Comparison of ENCODE assay signal across 12 cellular contexts in the genomic region with DNA sequence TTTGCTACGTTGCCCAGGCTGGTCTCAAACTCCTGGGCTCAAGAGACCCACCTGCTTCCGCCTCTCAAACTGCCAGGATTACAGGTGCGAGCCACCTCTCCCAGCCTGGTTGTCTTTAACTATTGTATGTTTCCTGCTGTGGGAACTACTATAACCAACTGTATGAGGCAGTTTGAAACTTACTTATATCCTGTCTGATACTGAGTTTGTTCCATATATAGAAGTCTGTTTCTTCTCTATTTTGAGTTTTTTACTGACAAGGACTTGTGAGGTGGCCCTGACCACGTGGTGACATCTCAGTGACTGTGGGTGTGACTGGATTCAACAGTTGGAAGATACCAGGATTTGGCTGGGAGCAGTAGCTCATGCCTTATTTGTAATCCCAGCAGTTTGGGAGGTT. TPM values are rescaled to one million over a fixed set of nuclear protein-coding genes. Genes with fewer than 3 reads are reported as not detected.
DNase-seq lines count a peak whose midpoint lies in the region; ATAC-seq and TF ChIP-seq lines count a peak whose summit lies in the region.
"Had no signal": no experiment of that assay in that cellular context is flagged by ENCODE, and none has a peak within 500 bp of the region (broad histone marks: within the 10 kb centered on the region; RNA-seq: fewer than 3 reads in every experiment).

No MANE protein-coding gene starts in this region.

- H2BK5ac ChIP-seq in H9 (ENCODE audit: insufficient read length, low read length) = no peak overlapping the region

- H4K8ac ChIP-seq in H9 (replicated peaks; ENCODE audit: insufficient read length, low read depth, low read length) = no peak overlapping the region

- H3K9ac ChIP-seq in BLaER1 (no peak overlapping the region), MM.1S (ENCODE audit: low read length) (peak overlapping the region; percentile 39; the same call in 1 of the 2 replicates), H9 (ENCODE audit: extremely low read depth, insufficient read length, low read length) (no peak overlapping the region)

- H3K23ac ChIP-seq in H9 (ENCODE audit: insufficient read length, low read depth, low read length) = no peak overlapping the region

- DNase-seq in MM.1S (peak; percentile 96), NCI-H1436 treated with DMSO at 0.1 percent for 48 hours (lab: John Stamatoyannopoulos, UW) (no peak), inferior parietal cortex (ENCODE audit: extremely low spot score) (no peak), ACHN (no peak), H9 (no peak)
- DNase-seq: GOT3, NCI-H1694 treated with DMSO at 0.1 percent for 48 hours, T-helper 17 cell had no signal

- H3K9me3 ChIP-seq in BLaER1 (no peaks in the 10 kb centered on the region), MM.1S (replicated peaks; ENCODE audit: insufficient read depth, low read length) (no peaks in the 10 kb centered on the region), H9 (ENCODE audit: control insufficient read depth, low read depth, low read length) (no peaks in the 10 kb centered on the region)

- no peak overlapping the region for H3T11ph ChIP-seq in H9 (ENCODE audit: low read length)

- H3K56ac ChIP-seq in H9 (ENCODE audit: insufficient read length, low read depth, low read length) = no peak overlapping the region

- no peaks in the 10 kb centered on the region for H3K27me3 ChIP-seq in BLaER1
- no peaks in the 10 kb centered on the region for H3K27me3 ChIP-seq in MM.1S (replicated peaks; ENCODE audit: insufficient read depth, low read length)
- H3K27me3 ChIP-seq in H9 (ENCODE audit: insufficient read depth, low read length) = no peaks in the 10 kb centered on the region

- H4K20me1 ChIP-seq in BLaER1 = peaks cover 26% of the 10 kb centered on the region
- H4K20me1 ChIP-seq in MM.1S (ENCODE audit: insufficient read depth, low read length) = no peaks in the 10 kb centered on the region
- no peaks in the 10 kb centered on the region for H4K20me1 ChIP-seq in H9 (ENCODE audit: control insufficient read depth, insufficient read depth, insufficient read length)

- no peaks in the 10 kb centered on the region for H3K9me3 Mint-ChIP-seq in H9

- no peak overlapping the region for H2AK5ac ChIP-seq in H9 (ENCODE audit: insufficient read length, low read length)

- H3K36me3 Mint-ChIP-seq in H9 (ENCODE audit: insufficient read depth in 1 of 3, low read depth in 3 of 3) = peaks cover 17 to 46% (median 38%) of the 10 kb centered on the region in 3 experiments; a peak in 6 of 7 replicates

- TF ChIP-seq CTCF in MM.1S (IDR thresholded peaks at IDR 0.05; ENCODE audit: low read length) = no peak
- no peak for TF ChIP-seq CTCF in H9 (conservative IDR thresholded peaks at IDR 0.05)

- no peak overlapping the region for H4K91ac ChIP-seq in H9 (ENCODE audit: insufficient read length, low read depth, low read length)

- H3K4ac ChIP-seq in H9 (ENCODE audit: low read depth, low read length) = no peak overlapping the region

- H3K27ac ChIP-seq in BLaER1 (peak overlapping the region; percentile 73), MM.1S (ENCODE audit: low read length) (peak overlapping the region; percentile 100), H9 (ENCODE audit: insufficient read length, low read depth, low read length) (no peak overlapping the region)

- 0 out of 2 replicates have a peak overlapping the region, but pooled peaks have one; percentile 14 for H3K4me3 ChIP-seq in BLaER1
- no peak overlapping the region for H3K4me3 ChIP-seq in MM.1S (ENCODE audit: low read length)

- H3K4me2 ChIP-seq in BLaER1 = peak overlapping the region; percentile 66
- H3K4me2 ChIP-seq in MM.1S (ENCODE audit: low read depth, low read length) = peak overlapping the region; percentile 44; the same call in 1 of the 2 replicates
- H3K4me2 ChIP-seq in H9 (ENCODE audit: insufficient read depth, insufficient read length, low read length) = no peak overlapping the region

- no peaks in the 10 kb centered on the region for H3K79me1 ChIP-seq in H9 (ENCODE audit: insufficient read depth, low read depth, low read length, poor library complexity, severe bottlenecking)

- no peak overlapping the region for H3K14ac ChIP-seq in H9 (ENCODE audit: insufficient read depth, low read length)

- no peaks in the 10 kb centered on the region for H3K23me2 ChIP-seq in H9 (ENCODE audit: insufficient read length, low read depth, low read length, poor library complexity, severe bottlenecking)

- no peak overlapping the region for H2BK15ac ChIP-seq in H9 (ENCODE audit: low read depth, low read length)

- H2BK12ac ChIP-seq in H9 (ENCODE audit: insufficient read length, low read depth, low read length) = no peak overlapping the region

- H3F3A ChIP-seq in MM.1S (ENCODE audit: insufficient read depth, low read length) = peaks cover 36% of the 10 kb centered on the region

- peak; percentile 95 for ATAC-seq in GM18909 (IDR thresholded peaks at IDR 0.05; ENCODE audit: poor library complexity, unreplicated experiment)
- peak; percentile 94 for ATAC-seq in HG02759 (IDR thresholded peaks at IDR 0.05; ENCODE audit: unreplicated experiment)
- ATAC-seq: T-helper 17 cell had no signal

- no peaks in the 10 kb centered on the region for H3K27me3 Mint-ChIP-seq in H9 (ENCODE audit: low read depth)
- H3K27me3 Mint-ChIP-seq: B cell, T-helper 17 cell had no signal

- no peak overlapping the region for H3K18ac ChIP-seq in H9 (ENCODE audit: insufficient read length, low read depth, low read length)

- H3K79me2 ChIP-seq in MM.1S (ENCODE audit: low read length) (peaks cover 85% of the 10 kb centered on the region), H9 (ENCODE audit: insufficient read depth, low read length) (no peaks in the 10 kb centered on the region; the same call in 1 of the 2 replicates)

- no peak overlapping the region for H3K4me3 Mint-ChIP-seq in H9
- H3K4me3 Mint-ChIP-seq: B cell, T-helper 17 cell had no signal

- H3K36me3 ChIP-seq in BLaER1 = peaks cover 66% of the 10 kb centered on the region
- peaks cover 8% of the 10 kb centered on the region for H3K36me3 ChIP-seq in MM.1S (replicated peaks; ENCODE audit: insufficient read depth, low read length)

- no peak overlapping the region for H2BK20ac ChIP-seq in H9 (ENCODE audit: low read depth, low read length, poor library complexity, severe bottlenecking)

- no peak overlapping the region; a peak in 1 of 7 replicates for H3K27ac Mint-ChIP-seq in H9
- H3K27ac Mint-ChIP-seq: T-helper 17 cell had no signal

- no CpG with 5 or more reads among the region's 4 CpGs for WGBS in H9 (ENCODE audit: extremely low coverage, insufficient read length, low lambda C conversion rate)

- H2BK120ac ChIP-seq in H9 (ENCODE audit: low read depth, low read length, poor library complexity, severe bottlenecking) = no peak overlapping the region

- H4K5ac ChIP-seq in H9 (ENCODE audit: insufficient read length, low read depth, low read length) = no peak overlapping the region

- H3K9me2 ChIP-seq in MM.1S (replicated peaks; ENCODE audit: insufficient read depth, low read length) = no peaks in the 10 kb centered on the region

- no peaks in the 10 kb centered on the region for H3K4me1 Mint-ChIP-seq in H9

- in situ Hi-C loops in ACHN (cut with HindIII; ENCODE audit: low pct_ligation_motif_present, low pct_unique_long_range_greater_than_20kb, low sequenced_read_pairs) = no loop called here

- no peak overlapping the region for H2AFZ ChIP-seq in MM.1S (ENCODE audit: low read length)
- no peak overlapping the region for H2AFZ ChIP-seq in H9 (ENCODE audit: low read length)

- peaks cover 41% of the 10 kb centered on the region for H3K4me1 ChIP-seq in BLaER1
- peaks cover 43% of the 10 kb centered on the region for H3K4me1 ChIP-seq in MM.1S (ENCODE audit: low read length)
- no peaks in the 10 kb centered on the region for H3K4me1 ChIP-seq in H9 (ENCODE audit: insufficient read depth, low read length)

RNA-seq across cellular contexts. Expression of a gene that starts 14.2 kb away (rescaled TPM):
- total RNA-seq in H9 (2021) = 50.8 and 52.2 TPM in 2 replicates

RNA-seq across cellular contexts. Expression of a gene that starts 14.5 kb away (rescaled TPM):
- 9.2 and 11.4 TPM in 2 replicates for total RNA-seq in H9 (2021)
